17 cellular contexts compared by ENCODE assay signal in the genomic region with DNA sequence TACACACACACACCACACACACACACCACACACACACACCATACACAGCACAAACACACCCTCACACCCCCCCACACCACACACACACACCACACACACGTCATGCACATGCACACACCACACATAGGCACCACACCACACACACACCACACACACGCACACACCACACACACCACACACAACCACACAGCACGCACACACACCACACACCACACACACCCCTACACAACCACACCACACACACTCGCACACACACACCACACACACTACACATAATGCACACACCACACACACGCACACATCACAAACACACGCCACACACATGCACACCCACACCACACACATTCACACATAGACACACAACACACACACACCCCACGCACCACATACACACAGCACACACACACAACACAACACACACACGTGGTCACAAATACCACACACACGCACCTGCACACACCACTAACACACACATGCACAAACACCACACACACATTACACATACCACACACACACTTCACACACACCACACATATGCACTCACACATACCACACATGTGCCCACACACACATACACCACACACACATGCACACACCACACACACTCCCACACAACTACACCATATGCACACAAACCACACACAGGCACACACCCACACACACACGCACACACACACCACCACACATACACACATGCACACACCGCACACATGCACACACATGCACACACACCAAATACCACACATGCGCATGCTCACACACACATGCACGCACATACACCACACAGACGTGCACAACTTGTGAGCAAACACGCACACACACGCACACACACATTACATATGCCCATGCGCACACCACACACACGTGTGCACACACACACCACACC. TPM values are rescaled to one million over a fixed set of nuclear protein-coding genes. Genes with fewer than 3 reads are reported as not detected.
"Had no signal": no experiment of that assay in that cellular context is flagged by ENCODE, and none has a peak within 500 bp of the region (broad histone marks: within the 10 kb centered on the region; RNA-seq: fewer than 3 reads in every experiment).

No MANE protein-coding gene starts in this region.

- ATAC-seq: effector memory CD8-positive, alpha-beta T cell; heart left ventricle; left colon had no signal

- H3K36me3 ChIP-seq: ascending aorta, breast epithelium, heart left ventricle, ovary had no signal

- H3K4me1 ChIP-seq: ascending aorta, breast epithelium had no signal

- H3K4me3 ChIP-seq: ascending aorta, breast epithelium, heart left ventricle, lung, ovary had no signal

- H3K27me3 ChIP-seq: ascending aorta, ovary had no signal

- H3K27ac ChIP-seq: ascending aorta, breast epithelium, heart left ventricle, ovary had no signal

- DNase-seq: activated CD4-positive, alpha-beta T cell treated with anti-CD3 and anti-CD28 coated beads, Interleukin-2, amount 50 U/mL, for 1 hour; activated CD8-positive, alpha-beta memory T cell treated with anti-CD3 and anti-CD28 coated beads for 24 hours; activated naive CD4-positive, alpha-beta T cell treated with anti-CD3 and anti-CD28 coated beads for 36 hours; effector memory CD8-positive, alpha-beta T cell; foreskin melanocyte; stimulated activated CD4-positive, alpha-beta T cell treated with anti-CD3 and anti-CD28 coated beads, Interleukin-4, amount 100 ng/mL, for 24 hours; stimulated activated naive CD4-positive, alpha-beta T cell treated with Interleukin-2 at 50 U/mL for 16 hours; SW 1271 had no signal

- H3K9me3 ChIP-seq: ascending aorta, breast epithelium, heart left ventricle, ovary had no signal

RNA-seq across cellular contexts. Expression of gene VSX1, which starts 14.6 kb away (rescaled TPM):
- total RNA-seq: activated naive CD4-positive, alpha-beta T cell treated with anti-CD3 and anti-CD28 coated beads for 36 hours; ascending aorta; chondrocyte; dermis blood vessel endothelial cell; left colon; lung; T-helper 2 cell treated with Interferon-gamma antibody and Interleukin-4, amounts not matched to agents 100 ng/mL and 5 ng/mL, for 36 hours had no signal
- polyA plus RNA-seq: lung had no signal
